In the genomic region with DNA sequence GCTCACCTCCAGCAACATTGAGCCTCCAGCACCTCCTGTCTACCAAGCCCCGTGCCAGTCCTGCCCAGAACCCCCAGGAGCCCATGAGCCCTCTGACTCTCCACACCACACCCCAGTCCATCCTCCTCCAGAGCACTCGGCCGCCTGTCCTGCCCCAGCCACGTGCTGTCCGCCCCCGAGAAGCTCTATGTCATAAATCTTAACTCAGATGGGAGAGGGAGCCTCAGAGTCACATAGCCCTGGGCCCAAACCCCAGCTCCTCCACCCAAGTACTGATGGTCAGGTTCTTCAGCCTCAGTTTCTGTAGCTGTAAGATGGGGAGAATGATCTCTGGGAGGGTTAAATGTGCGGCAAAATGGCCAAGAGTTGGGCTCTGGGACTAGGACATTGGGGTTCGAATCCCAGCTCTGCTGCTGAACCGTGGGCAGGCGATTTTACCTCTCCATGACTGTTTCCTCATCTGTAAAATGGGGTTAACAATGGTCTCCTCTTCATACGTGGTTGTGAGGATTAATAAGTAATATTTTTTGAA, we compare ENCODE assay signal across 14 cellular contexts. TPM values are rescaled to one million over a fixed set of nuclear protein-coding genes. Genes with fewer than 3 reads are reported as not detected.
DNase-seq lines count a peak whose midpoint lies in the region; ATAC-seq and TF ChIP-seq lines count a peak whose summit lies in the region.
"Had no signal": no experiment of that assay in that cellular context is flagged by ENCODE, and none has a peak within 500 bp of the region (broad histone marks: within the 10 kb centered on the region; RNA-seq: fewer than 3 reads in every experiment).

No MANE protein-coding gene starts in this region.

- H3K4me1 ChIP-seq in neutrophil (ENCODE audit: control insufficient read depth in 1 of 2, insufficient read depth in 1 of 2, low read depth in 1 of 2, low read length in 1 of 2): peaks cover 97 to 100% of the 10 kb centered on the region in 2 experiments
- H3K4me1 ChIP-seq: SJCRH30 had no signal

- H3K27ac ChIP-seq in neutrophil: peak overlapping the region; percentile 94
- H3K27ac ChIP-seq: SJCRH30, suprapubic skin had no signal

- no peak for TF ChIP-seq CTCF in neutrophil (IDR thresholded peaks at IDR 0.05)

- H3K36me3 Mint-ChIP-seq in T-helper 1 cell treated with Interleukin-12 subunit alpha and Interleukin-12 subunit beta and Interleukin-4 antibody, amounts not matched to agents 30 μg/mL and 1 μg/mL, for 36 hours (ENCODE audit: low read depth): peaks cover 76% of the 10 kb centered on the region
- no peaks in the 10 kb centered on the region for H3K36me3 Mint-ChIP-seq in IgD-negative memory B cell
- H3K36me3 Mint-ChIP-seq in activated naive CD8-positive, alpha-beta T cell: no peaks in the 10 kb centered on the region

- no peaks in the 10 kb centered on the region for H3K27me3 ChIP-seq in neutrophil
- H3K27me3 ChIP-seq: heart left ventricle, SJCRH30 had no signal

- H3K4me3 Mint-ChIP-seq in T-helper 1 cell treated with Interleukin-12 subunit alpha and Interleukin-12 subunit beta and Interleukin-4 antibody, amounts not matched to agents 30 μg/mL and 1 μg/mL, for 36 hours: peak overlapping the region; percentile 60
- peak overlapping the region; percentile 30 to 79 (median 39) for H3K4me3 Mint-ChIP-seq in IgD-negative memory B cell
- H3K4me3 Mint-ChIP-seq in activated naive CD8-positive, alpha-beta T cell: peak overlapping the region; percentile 58

- H3K9me3 Mint-ChIP-seq in T-helper 1 cell treated with Interleukin-12 subunit alpha and Interleukin-12 subunit beta and Interleukin-4 antibody, amounts not matched to agents 30 μg/mL and 1 μg/mL, for 36 hours: no peaks in the 10 kb centered on the region
- H3K9me3 Mint-ChIP-seq in IgD-negative memory B cell: no peaks in the 10 kb centered on the region
- H3K9me3 Mint-ChIP-seq in activated naive CD8-positive, alpha-beta T cell (ENCODE audit: low read depth): no peaks in the 10 kb centered on the region

- peak overlapping the region; percentile 99 for H3K27ac Mint-ChIP-seq in T-helper 1 cell treated with Interleukin-12 subunit alpha and Interleukin-12 subunit beta and Interleukin-4 antibody, amounts not matched to agents 30 μg/mL and 1 μg/mL, for 36 hours
- H3K27ac Mint-ChIP-seq in IgD-negative memory B cell: peak overlapping the region; percentile 55 to 95 (median 86)
- peak overlapping the region; percentile 54 for H3K27ac Mint-ChIP-seq in activated naive CD8-positive, alpha-beta T cell

- no peaks in the 10 kb centered on the region for H3K27me3 Mint-ChIP-seq in T-helper 1 cell treated with Interleukin-12 subunit alpha and Interleukin-12 subunit beta and Interleukin-4 antibody, amounts not matched to agents 30 μg/mL and 1 μg/mL, for 36 hours (ENCODE audit: low read depth)
- H3K27me3 Mint-ChIP-seq in IgD-negative memory B cell: no peaks in the 10 kb centered on the region
- H3K27me3 Mint-ChIP-seq in activated naive CD8-positive, alpha-beta T cell: no peaks in the 10 kb centered on the region

- ATAC-seq in HG03520 (IDR thresholded peaks at IDR 0.05; ENCODE audit: unreplicated experiment): no peak
- ATAC-seq: heart left ventricle, left lobe of liver had no signal

- H3K4me3 ChIP-seq in neutrophil (ENCODE audit: low read depth in 1 of 2, low read length in 1 of 2): peak overlapping the region; percentile 46 to 60
- H3K4me3 ChIP-seq: heart left ventricle, SJCRH30, suprapubic skin had no signal

- H3K9me3 ChIP-seq in neutrophil: peaks cover 6% of the 10 kb centered on the region
- H3K9me3 ChIP-seq: heart left ventricle, SJCRH30, suprapubic skin had no signal

- peaks cover 100% of the 10 kb centered on the region for H3K36me3 ChIP-seq in neutrophil
- H3K36me3 ChIP-seq: SJCRH30, suprapubic skin had no signal

- H3K4me1 Mint-ChIP-seq in T-helper 1 cell treated with Interleukin-12 subunit alpha and Interleukin-12 subunit beta and Interleukin-4 antibody, amounts not matched to agents 30 μg/mL and 1 μg/mL, for 36 hours (ENCODE audit: low read depth): peaks cover 87% of the 10 kb centered on the region
- peaks cover 39 to 70% (median 48%) of the 10 kb centered on the region in 3 donors for H3K4me1 Mint-ChIP-seq in IgD-negative memory B cell
- peaks cover 86% of the 10 kb centered on the region for H3K4me1 Mint-ChIP-seq in activated naive CD8-positive, alpha-beta T cell (ENCODE audit: low read depth)

- no peak for DNase-seq in T-helper 1 cell
- DNase-seq in NCI-H187 (lab: John Stamatoyannopoulos, UW): no peak
- no peak for DNase-seq in NCI-H1417 (lab: John Stamatoyannopoulos, UW)
- DNase-seq: 8988T, NCI-H1092 treated with DMSO at 0.1 percent for 48 hours, SJCRH30 had no signal

RNA-seq across cellular contexts. Expression of a gene that starts 27.8 kb away (rescaled TPM):
- 70.8 TPM for polyA plus RNA-seq in IgD-negative memory B cell
